Comparison of ENCODE assay signal across 8 cellular contexts in genomic region chr19:49142866-49143335, GRCh38. TPM values are rescaled to one million over a fixed set of nuclear protein-coding genes. Genes with fewer than 3 reads are reported as not detected.
DNase-seq lines count a peak whose midpoint lies in the region; ATAC-seq and TF ChIP-seq lines count a peak whose summit lies in the region.

No MANE protein-coding gene starts in this region.

- no peak for TF ChIP-seq CTCF in liver (IDR thresholded peaks at IDR 0.05; ENCODE audit: low read depth, low read length, missing input control)

- no peaks in the 10 kb centered on the region for H3K9me3 ChIP-seq in ectodermal cell (ENCODE audit: control insufficient read depth, low read length)
- no peaks in the 10 kb centered on the region for H3K9me3 ChIP-seq in liver (ENCODE audit: control insufficient read depth in 4 of 4, low read length in 3 of 4)

- peaks cover under 1% of the 10 kb centered on the region for H3K4me1 ChIP-seq in ectodermal cell (ENCODE audit: control insufficient read depth, insufficient read depth, low read length)
- H3K4me1 ChIP-seq in liver (ENCODE audit: control insufficient read depth in 4 of 4, insufficient read depth in 4 of 4, low read length in 3 of 4): peaks cover 0 to 6% (median 2%) of the 10 kb centered on the region in 4 donors

- no peak overlapping the region for H3K27ac ChIP-seq in ectodermal cell (ENCODE audit: insufficient read depth, low read depth, low read length, poor library complexity, severe bottlenecking)
- H3K27ac ChIP-seq in liver (ENCODE audit: low read depth in 1 of 2, low read length in 2 of 2): no peak overlapping the region

- H3K9ac ChIP-seq in liver (ENCODE audit: low read depth in 1 of 2, low read length in 2 of 2): no peak overlapping the region

- H3K4me3 ChIP-seq in ectodermal cell (ENCODE audit: insufficient read depth, low read depth, low read length) (peak overlapping the region; percentile 41), liver (ENCODE audit: low read depth in 1 of 3, low read length in 3 of 3) (peak overlapping the region in 2 of 3 donors; percentile 28 to 46)

- no peaks in the 10 kb centered on the region for H3K27me3 ChIP-seq in ectodermal cell (ENCODE audit: control insufficient read depth, insufficient read depth, low read length, poor library complexity, severe bottlenecking)
- H3K27me3 ChIP-seq in liver (ENCODE audit: control insufficient read depth in 4 of 4, insufficient read depth in 4 of 4, low read length in 3 of 4): peaks cover 0 to 4% (median 0%) of the 10 kb centered on the region in 4 donors

- 4 to 5% methylated on average over 21 of the region's 21 CpGs for WGBS in ectodermal cell, 2 experiments
- WGBS in liver: 9% methylated on average over 21 of the region's 21 CpGs

- DNase-seq in SIG-M5 treated with dmso at 0.1 percent for 504 hours (lab: John Stamatoyannopoulos, UW; ENCODE audit: unreplicated experiment) (peak; percentile 30), SIG-M5 (lab: John Stamatoyannopoulos, UW) (no peak), NCI-H1048 (lab: John Stamatoyannopoulos, UW) (peak; percentile 94)
- DNase-seq in activated CD4-positive, alpha-beta T cell treated with anti-CD3 and anti-CD28 coated beads for 48 hours: peak; percentile 85
- DNase-seq in stimulated activated CD4-positive, alpha-beta T cell treated with anti-CD3 and anti-CD28 coated beads, Interleukin-4, amount 100 ng/mL, for 24 hours: peak; percentile 70

- ATAC-seq in GM18870 (IDR thresholded peaks at IDR 0.05; ENCODE audit: unreplicated experiment): no peak

- H3K36me3 ChIP-seq in ectodermal cell (ENCODE audit: control insufficient read depth, insufficient read depth, low read length) (no peaks in the 10 kb centered on the region), liver (ENCODE audit: control insufficient read depth in 4 of 4, insufficient read depth in 3 of 4, low read depth in 1 of 4, low read length in 3 of 4) (no peaks in the 10 kb centered on the region)

- no peak for TF ChIP-seq RAD21 in liver (IDR thresholded peaks at IDR 0.05)

TF ChIP-seq in liver, 16 proteins besides CTCF, POLR2A, EP300 and RAD21:
- no peak for TF ChIP-seq HNF4A (conservative IDR thresholded peaks at IDR 0.05)
- TF ChIP-seq FOXA2 (IDR thresholded peaks at IDR 0.05): no peak
- no peak for TF ChIP-seq RXRA (IDR thresholded peaks at IDR 0.05)
- TF ChIP-seq EGR1 (IDR thresholded peaks at IDR 0.05; ENCODE audit: low read depth in 2 of 2): no peak
- TF ChIP-seq SP1 (IDR thresholded peaks at IDR 0.05): no peak
- no peak for TF ChIP-seq ATF3 (IDR thresholded peaks at IDR 0.05)
- TF ChIP-seq REST (IDR thresholded peaks at IDR 0.05): no peak
- TF ChIP-seq ZBTB33 (IDR thresholded peaks at IDR 0.05): no peak
- TF ChIP-seq MAX (IDR thresholded peaks at IDR 0.05): no peak
- TF ChIP-seq JUND (IDR thresholded peaks at IDR 0.05): no peak
- no peak for TF ChIP-seq NR2F2 (IDR thresholded peaks at IDR 0.05)
- no peak for TF ChIP-seq HNF4G (IDR thresholded peaks at IDR 0.05)
- TF ChIP-seq TAF1 (conservative IDR thresholded peaks at IDR 0.05): no peak

RNA-seq across cellular contexts. Expression of gene HRC, which starts 12.3 kb away (rescaled TPM):
- 0.39 TPM for polyA plus RNA-seq in ectodermal cell (2013, experiment 1 of 4)
- 0.41 TPM for polyA plus RNA-seq in ectodermal cell (2013, experiment 2 of 4)
- polyA plus RNA-seq in ectodermal cell (2013, experiment 3 of 4): 0.75 TPM
- 0.57 TPM for polyA plus RNA-seq in ectodermal cell (2013, experiment 4 of 4)
- total RNA-seq in liver: 1 to 10 TPM; 1.2 TPM
- under 1 TPM; 0.25 to 0.51 TPM for polyA plus RNA-seq in liver

RNA-seq across cellular contexts. Expression of gene TRPM4, which starts 14.7 kb away (rescaled TPM):
- polyA plus RNA-seq in ectodermal cell (2013, experiment 1 of 4): 11.7 TPM
- 11.1 TPM for polyA plus RNA-seq in ectodermal cell (2013, experiment 2 of 4)
- 9.1 TPM for polyA plus RNA-seq in ectodermal cell (2013, experiment 3 of 4)
- polyA plus RNA-seq in ectodermal cell (2013, experiment 4 of 4): 9.7 TPM
- total RNA-seq in liver: 10 to 100 TPM in 1 of 2 donors, 1 to 10 TPM in 1; 8.1 to 11.0 TPM
- 10 to 100 TPM; 15.4 to 31.2 TPM for polyA plus RNA-seq in liver

RNA-seq across cellular contexts. Expression of gene PPFIA3, which starts 23.6 kb away (rescaled TPM):
- polyA plus RNA-seq in ectodermal cell (2013, experiment 1 of 4): 18.5 TPM
- 14.3 TPM for polyA plus RNA-seq in ectodermal cell (2013, experiment 2 of 4)
- 20.9 TPM for polyA plus RNA-seq in ectodermal cell (2013, experiment 3 of 4)
- polyA plus RNA-seq in ectodermal cell (2013, experiment 4 of 4): 20.7 TPM
- 1 to 10 TPM; 1.5 to 2.1 TPM for total RNA-seq in liver
- polyA plus RNA-seq in liver: 1 to 10 TPM; 2.6 to 4.6 TPM

RNA-seq across cellular contexts. Expression of gene C19orf73, which starts 24.0 kb away (rescaled TPM):
- not detected for polyA plus RNA-seq in ectodermal cell (2013, experiment 1 of 4)
- 0.37 TPM for polyA plus RNA-seq in ectodermal cell (2013, experiment 2 of 4)
- polyA plus RNA-seq in ectodermal cell (2013, experiment 3 of 4): 0.53 TPM
- 0.81 TPM for polyA plus RNA-seq in ectodermal cell (2013, experiment 4 of 4)
- total RNA-seq in liver: 1 to 10 TPM in 1 of 2 donors, under 1 TPM in 1; 0.56 to 1.4 TPM
- 1 to 10 TPM; 1.9 to 2.1 TPM for polyA plus RNA-seq in liver

RNA-seq across cellular contexts. Expression of gene LIN7B, which starts 28.7 kb away (rescaled TPM):
- polyA plus RNA-seq in ectodermal cell (2013, experiment 1 of 4): 3.9 TPM
- polyA plus RNA-seq in ectodermal cell (2013, experiment 2 of 4): 2.9 TPM
- polyA plus RNA-seq in ectodermal cell (2013, experiment 3 of 4): 4.8 TPM
- 5.2 TPM for polyA plus RNA-seq in ectodermal cell (2013, experiment 4 of 4)
- 1 to 10 TPM; 2.2 to 3.8 TPM for total RNA-seq in liver
- 1 to 10 TPM; 2.7 to 3.0 TPM for polyA plus RNA-seq in liver
